1 cellular context compared by ENCODE assay signal in the genomic region with DNA sequence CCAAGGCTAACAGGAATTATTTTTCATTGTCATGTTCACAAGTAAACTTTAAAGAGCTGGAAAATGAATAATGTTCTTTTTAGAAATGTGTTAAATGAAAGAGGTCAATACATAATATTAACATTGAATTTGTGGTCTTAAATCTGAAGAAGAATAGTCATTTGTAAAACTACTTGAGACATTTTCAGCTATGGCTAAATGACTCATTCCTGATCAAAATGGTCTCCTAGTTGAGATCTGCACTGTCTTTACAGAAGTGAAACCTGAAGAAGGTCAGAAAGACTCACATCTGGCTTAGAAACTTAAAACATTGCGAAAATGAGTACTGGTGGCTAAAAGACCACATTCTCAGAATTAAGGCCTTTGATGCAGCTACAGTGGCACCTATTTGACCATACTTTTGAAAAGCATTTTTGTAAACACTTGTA.
TF ChIP-seq lines count a peak whose summit lies in the region.

No MANE protein-coding gene starts in this region.

TF ChIP-seq in GM23338, 12 proteins besides CTCF, POLR2A, EP300 and RAD21 (continued from another document):
- no peak for TF ChIP-seq ZNF114 (CRISPR knock-in tag; IDR thresholded peaks at IDR 0.05)
- TF ChIP-seq ZNF331 (CRISPR knock-in tag; IDR thresholded peaks at IDR 0.05; ENCODE audit: low read depth), result no peak
- TF ChIP-seq ETS1 (IDR thresholded peaks at IDR 0.05), result no peak
- TF ChIP-seq CREB1 (CRISPR knock-in tag; IDR thresholded peaks at IDR 0.05; ENCODE audit: low read depth), result no peak
- no peak for TF ChIP-seq STAT1 (IDR thresholded peaks at IDR 0.05; ENCODE audit: unreplicated experiment)
- no peak for TF ChIP-seq REST (IDR thresholded peaks at IDR 0.05; ENCODE audit: unreplicated experiment)
- no peak for TF ChIP-seq JUNB (IDR thresholded peaks at IDR 0.05; ENCODE audit: unreplicated experiment)
